In genomic region chr17:35147313-35147982, GRCh38 we compare ENCODE assay signal across 21 cellular contexts. TPM values are rescaled to one million over a fixed set of nuclear protein-coding genes. Genes with fewer than 3 reads are reported as not detected.
"Had no signal": no experiment of that assay in that cellular context is flagged by ENCODE, and none has a peak within 500 bp of the region (broad histone marks: within the 10 kb centered on the region; RNA-seq: fewer than 3 reads in every experiment).

A gene with protein sequence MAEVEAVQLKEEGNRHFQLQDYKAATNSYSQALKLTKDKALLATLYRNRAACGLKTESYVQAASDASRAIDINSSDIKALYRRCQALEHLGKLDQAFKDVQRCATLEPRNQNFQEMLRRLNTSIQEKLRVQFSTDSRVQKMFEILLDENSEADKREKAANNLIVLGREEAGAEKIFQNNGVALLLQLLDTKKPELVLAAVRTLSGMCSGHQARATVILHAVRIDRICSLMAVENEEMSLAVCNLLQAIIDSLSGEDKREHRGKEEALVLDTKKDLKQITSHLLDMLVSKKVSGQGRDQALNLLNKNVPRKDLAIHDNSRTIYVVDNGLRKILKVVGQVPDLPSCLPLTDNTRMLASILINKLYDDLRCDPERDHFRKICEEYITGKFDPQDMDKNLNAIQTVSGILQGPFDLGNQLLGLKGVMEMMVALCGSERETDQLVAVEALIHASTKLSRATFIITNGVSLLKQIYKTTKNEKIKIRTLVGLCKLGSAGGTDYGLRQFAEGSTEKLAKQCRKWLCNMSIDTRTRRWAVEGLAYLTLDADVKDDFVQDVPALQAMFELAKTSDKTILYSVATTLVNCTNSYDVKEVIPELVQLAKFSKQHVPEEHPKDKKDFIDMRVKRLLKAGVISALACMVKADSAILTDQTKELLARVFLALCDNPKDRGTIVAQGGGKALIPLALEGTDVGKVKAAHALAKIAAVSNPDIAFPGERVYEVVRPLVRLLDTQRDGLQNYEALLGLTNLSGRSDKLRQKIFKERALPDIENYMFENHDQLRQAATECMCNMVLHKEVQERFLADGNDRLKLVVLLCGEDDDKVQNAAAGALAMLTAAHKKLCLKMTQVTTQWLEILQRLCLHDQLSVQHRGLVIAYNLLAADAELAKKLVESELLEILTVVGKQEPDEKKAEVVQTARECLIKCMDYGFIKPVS (plus strand): TSS chr17:35147817. CDS start chr17:35148264, 447 bp downstream.

- H3K36me3 ChIP-seq: left lung had no signal

- H3K4me3 Mint-ChIP-seq: activated B cell treated with CpG ODN at 0.5 μM for 24 hours; activated CD4-positive, alpha-beta T cell treated with anti-CD3 and anti-CD28 coated beads, Interleukin-2, amount 10 ng/mL, durations not matched to agents 7 days and 5 days; mesothelial cell of epicardium; naive B cell; stimulated activated effector memory CD8-positive, alpha-beta T cell treated with anti-CD3 and anti-CD28 coated beads, Interleukin-12 subunit alpha, Interleukin-12 subunit beta, amount 100 ng/mL, for 72 hours; T-helper 17 cell; type B pancreatic cell had no signal

- H3K9ac ChIP-seq: SK-N-SH had no signal

- H3K4me3 ChIP-seq: dorsolateral prefrontal cortex, esophagus muscularis mucosa, left lung had no signal

- H3K27me3 ChIP-seq: dorsolateral prefrontal cortex, left lung had no signal

- H3K27me3 Mint-ChIP-seq: activated CD4-positive, alpha-beta T cell treated with anti-CD3 and anti-CD28 coated beads, Interleukin-2, amount 10 ng/mL, durations not matched to agents 7 days and 5 days; T-helper 17 cell had no signal

- ATAC-seq: left lung; stimulated activated effector memory CD8-positive, alpha-beta T cell treated with anti-CD3 and anti-CD28 coated beads, Interleukin-12 subunit alpha, Interleukin-12 subunit beta, amount 100 ng/mL, for 72 hours; T-helper 17 cell had no signal

- DNase-seq: activated B cell treated with CpG ODN at 0.5 μM for 24 hours; activated CD4-positive, alpha-beta T cell treated with anti-CD3 and anti-CD28 coated beads, Interleukin-2, amount 10 ng/mL, durations not matched to agents 7 days and 5 days; activated naive CD4-positive, alpha-beta T cell treated with anti-CD3 and anti-CD28 coated beads, Interleukin-2, amount 50 U/mL, for 16 hours; amygdala; cerebellar nuclear complex; dorsolateral prefrontal cortex; islet precursor cell; left lung; naive B cell; nucleus accumbens; SK-N-SH; T-helper 17 cell had no signal

- H3K27ac Mint-ChIP-seq: activated B cell treated with CpG ODN at 0.5 μM for 24 hours; activated CD4-positive, alpha-beta T cell treated with anti-CD3 and anti-CD28 coated beads, Interleukin-2, amount 10 ng/mL, durations not matched to agents 7 days and 5 days; activated T-helper 2 cell treated with anti-CD3 and anti-CD28 coated beads, Interferon-gamma antibody, Interleukin-2, Interleukin-4, amounts not matched to agents 10 μg/mL and 5 μg/mL and 100 μg/mL, durations not matched to agents 14 hours and 24 hours and 36 hours; mesothelial cell of epicardium; stimulated activated effector memory CD8-positive, alpha-beta T cell treated with anti-CD3 and anti-CD28 coated beads, Interleukin-12 subunit alpha, Interleukin-12 subunit beta, amount 100 ng/mL, for 72 hours; T-helper 17 cell; type B pancreatic cell had no signal

- H3K4me1 Mint-ChIP-seq: mesothelial cell of epicardium had no signal

- H3K9me3 ChIP-seq: esophagus muscularis mucosa, left lung, SK-N-SH had no signal

- H3K36me3 Mint-ChIP-seq: brain; mesothelial cell of epicardium; naive B cell; stimulated activated effector memory CD8-positive, alpha-beta T cell treated with anti-CD3 and anti-CD28 coated beads, Interleukin-12 subunit alpha, Interleukin-12 subunit beta, amount 100 ng/mL, for 72 hours; type B pancreatic cell had no signal

- H3K4me2 ChIP-seq: SK-N-SH had no signal

- H3K9me3 Mint-ChIP-seq: activated B cell treated with CpG ODN at 0.5 μM for 24 hours; activated CD4-positive, alpha-beta T cell treated with anti-CD3 and anti-CD28 coated beads, Interleukin-2, amount 10 ng/mL, durations not matched to agents 7 days and 5 days; activated T-helper 2 cell treated with anti-CD3 and anti-CD28 coated beads, Interferon-gamma antibody, Interleukin-2, Interleukin-4, amounts not matched to agents 10 μg/mL and 5 μg/mL and 100 μg/mL, durations not matched to agents 14 hours and 24 hours and 36 hours; brain; mesothelial cell of epicardium; naive B cell; stimulated activated effector memory CD8-positive, alpha-beta T cell treated with anti-CD3 and anti-CD28 coated beads, Interleukin-12 subunit alpha, Interleukin-12 subunit beta, amount 100 ng/mL, for 72 hours; type B pancreatic cell had no signal

- H3K27ac ChIP-seq: dorsolateral prefrontal cortex, esophagus muscularis mucosa, left lung had no signal

RNA-seq across cellular contexts. Expression of the gene that starts here (rescaled TPM):
- total RNA-seq: activated B cell treated with CpG ODN at 0.5 μM for 24 hours; activated CD8-positive, alpha-beta memory T cell treated with anti-CD3 and anti-CD28 coated beads for 36 hours; activated T-helper 2 cell treated with anti-CD3 and anti-CD28 coated beads, Interferon-gamma antibody, Interleukin-2, Interleukin-4, amounts not matched to agents 10 μg/mL and 5 μg/mL and 100 μg/mL, durations not matched to agents 14 hours and 24 hours and 36 hours; fibroblast of villous mesenchyme; mesothelial cell of epicardium; pulmonary artery endothelial cell had no signal
- polyA plus RNA-seq: SK-N-SH had no signal
